ENCODE assay signal across 1 cellular context in genomic region chr20:916125-916799, GRCh38.
TF ChIP-seq lines count a peak whose summit lies in the region.

TSS of gene ANGPT4 (minus strand) at chr20:916334. CDS start at chr20:916214, 120 bp downstream.

TF ChIP-seq in IMR-90, 13 proteins besides CTCF, POLR2A, EP300 and RAD21:
- TF ChIP-seq BHLHE40 (IDR thresholded peaks at IDR 0.05; ENCODE audit: low read depth, low read length) (no peak), CHD1 (IDR thresholded peaks at IDR 0.05; ENCODE audit: low read depth, low read length) (no peak)
TF ChIP-seq in IMR-90: peak in this region for 0.
